In genomic region chr1:66331641-66332523, GRCh38 we compare ENCODE assay signal across 8 cellular contexts.
DNase-seq lines count a peak whose midpoint lies in the region; ATAC-seq and TF ChIP-seq lines count a peak whose summit lies in the region.

No MANE protein-coding gene starts in this region.

- peak; percentile 41 for TF ChIP-seq POLR2A in GM15510 (IDR thresholded peaks at IDR 0.05; ENCODE audit: borderline replicate concordance, extremely low read depth, insufficient read length)

- peaks cover 5% of the 10 kb centered on the region for H3K27me3 ChIP-seq in ectodermal cell (ENCODE audit: control insufficient read depth, insufficient read depth, low read length, poor library complexity, severe bottlenecking)
- no peaks in the 10 kb centered on the region for H3K27me3 ChIP-seq in lower lobe of right lung (ENCODE audit: low read depth)

- H3K36me3 ChIP-seq in ectodermal cell (ENCODE audit: control insufficient read depth, insufficient read depth, low read length): no peaks in the 10 kb centered on the region
- no peaks in the 10 kb centered on the region for H3K36me3 ChIP-seq in lower lobe of right lung

- H3K4me1 ChIP-seq in ectodermal cell (ENCODE audit: control insufficient read depth, insufficient read depth, low read length): peaks cover 24% of the 10 kb centered on the region
- H3K4me1 ChIP-seq in lower lobe of right lung: peaks cover 46% of the 10 kb centered on the region

- WGBS in ectodermal cell, 2 experiments: 20 to 23% methylated on average over 17 of the region's 17 CpGs

- H3K4me3 ChIP-seq in ectodermal cell (ENCODE audit: insufficient read depth, low read depth, low read length): peak overlapping the region; percentile 17
- H3K4me3 ChIP-seq in lower lobe of right lung: peak overlapping the region; percentile 65

- intact Hi-C loops in lower lobe of right lung (cut with DNase I): no loop called here

- H3K27ac ChIP-seq in VCaP (peak overlapping the region; percentile 86), ectodermal cell (ENCODE audit: insufficient read depth, low read depth, low read length, poor library complexity, severe bottlenecking) (no peak overlapping the region), lower lobe of right lung (peak overlapping the region; percentile 84)

- DNase-seq in lower lobe of right lung: peak; percentile 73
- peak; percentile 15 for DNase-seq in stimulated activated CD8-positive, alpha-beta memory T cell treated with anti-CD3 and anti-CD28 coated beads, Interleukin-4, amount 100 ng/mL, for 24 hours (ENCODE audit: low read depth)

- H3K9me3 ChIP-seq in ectodermal cell (ENCODE audit: control insufficient read depth, low read length) (no peaks in the 10 kb centered on the region), lower lobe of right lung (no peaks in the 10 kb centered on the region)

- TF ChIP-seq CTCF in VCaP (conservative IDR thresholded peaks at IDR 0.05): peak; percentile 35; the same call in 1 of the 2 replicates
- TF ChIP-seq CTCF in lower lobe of right lung (IDR thresholded peaks at IDR 0.05): peak; percentile 36

- ATAC-seq in HG03521 (IDR thresholded peaks at IDR 0.05; ENCODE audit: unreplicated experiment): peak; percentile 22
- peak; percentile 77 to 80 for ATAC-seq in lower lobe of right lung
- no peak for ATAC-seq in GM18870 (IDR thresholded peaks at IDR 0.05; ENCODE audit: unreplicated experiment)
- no peak for ATAC-seq in GM18868 (IDR thresholded peaks at IDR 0.05; ENCODE audit: unreplicated experiment)

Comparison
In these comparisons a context has a peak if more than half of its experiments do, and no peak if none do; other contexts are left out.
1. ATAC-seq: peak in HG03521 (single experiment) and lower lobe of right lung (2 of 2); none in GM18870 (single experiment) and GM18868 (single experiment).